In the genomic region with DNA sequence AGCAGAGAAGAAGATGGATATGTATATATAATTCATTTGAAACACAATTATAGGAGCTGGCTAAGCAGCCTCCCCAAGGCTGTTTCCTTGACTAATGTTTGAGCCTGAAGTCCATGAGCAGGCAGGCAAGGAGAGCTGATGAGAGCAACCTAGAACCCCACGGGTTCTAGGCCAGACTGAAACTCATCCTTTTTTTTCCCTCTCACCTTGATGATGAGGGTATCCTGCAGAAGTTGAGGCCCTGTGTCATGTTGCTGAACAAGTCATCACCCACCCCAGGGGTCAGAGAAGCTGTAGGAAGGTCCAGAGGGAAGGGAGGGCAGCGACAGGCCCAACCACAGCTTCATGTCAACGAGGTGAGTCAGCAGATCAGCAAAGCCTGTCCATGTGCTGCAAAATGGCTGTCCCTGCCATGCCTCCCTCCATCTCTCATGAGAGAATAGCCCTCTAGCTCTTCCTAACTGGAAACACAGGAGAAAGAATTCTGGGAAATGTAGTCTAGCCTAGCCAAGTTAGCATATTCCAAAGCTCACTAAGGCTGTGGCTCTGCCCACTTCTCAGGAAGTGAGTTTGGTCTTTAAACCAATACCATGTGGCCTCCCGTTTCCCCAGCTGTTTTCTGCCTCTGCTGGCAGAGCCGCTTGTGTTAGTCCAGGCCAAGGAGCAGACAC, we compare ENCODE assay signal across 14 cellular contexts.
DNase-seq lines count a peak whose midpoint lies in the region; ATAC-seq and TF ChIP-seq lines count a peak whose summit lies in the region.
"Had no signal": no experiment of that assay in that cellular context is flagged by ENCODE, and none has a peak within 500 bp of the region (broad histone marks: within the 10 kb centered on the region; RNA-seq: fewer than 3 reads in every experiment).

No MANE protein-coding gene starts in this region.

- peaks cover 3% of the 10 kb centered on the region for H3K4me1 Mint-ChIP-seq in glutamatergic neuron (ENCODE audit: low read depth, unreplicated experiment)

- no peak for TF ChIP-seq CTCF in astrocyte of the spinal cord (IDR thresholded peaks at IDR 0.05; ENCODE audit: low read depth, low read length)
- TF ChIP-seq CTCF in glutamatergic neuron (IDR thresholded peaks at IDR 0.05; ENCODE audit: partially characterized antibody, unreplicated experiment), result no peak

- no peaks in the 10 kb centered on the region for H3K36me3 Mint-ChIP-seq in glutamatergic neuron (ENCODE audit: unreplicated experiment)
- H3K36me3 Mint-ChIP-seq: stimulated activated effector memory CD8-positive, alpha-beta T cell treated with anti-CD3 and anti-CD28 coated beads, Interleukin-12 subunit alpha, Interleukin-12 subunit beta, amount 100 ng/mL, for 72 hours had no signal

- no peak overlapping the region for H3K4me3 ChIP-seq in astrocyte of the spinal cord (ENCODE audit: low read depth, low read length)
- H3K4me3 ChIP-seq: SJSA1 had no signal

- H3K9me3 Mint-ChIP-seq in glutamatergic neuron (ENCODE audit: unreplicated experiment), result no peaks in the 10 kb centered on the region
- H3K9me3 Mint-ChIP-seq: CD4-positive, alpha-beta T cell; stimulated activated effector memory CD8-positive, alpha-beta T cell treated with anti-CD3 and anti-CD28 coated beads, Interleukin-12 subunit alpha, Interleukin-12 subunit beta, amount 100 ng/mL, for 72 hours had no signal

- H3K27me3 Mint-ChIP-seq in glutamatergic neuron (ENCODE audit: unreplicated experiment), result no peaks in the 10 kb centered on the region
- H3K27me3 Mint-ChIP-seq: CD4-positive, alpha-beta T cell had no signal

- no peak overlapping the region for H3K27ac Mint-ChIP-seq in glutamatergic neuron (ENCODE audit: unreplicated experiment)
- H3K27ac Mint-ChIP-seq: CD4-positive, alpha-beta T cell; stimulated activated effector memory CD8-positive, alpha-beta T cell treated with anti-CD3 and anti-CD28 coated beads, Interleukin-12 subunit alpha, Interleukin-12 subunit beta, amount 100 ng/mL, for 72 hours had no signal

- DNase-seq in Caki2 (ENCODE audit: low read depth) (peak; percentile 43), HS-27A (ENCODE audit: low read depth) (peak; percentile 41), astrocyte of the spinal cord (ENCODE audit: low read depth, low spot score) (peak; percentile 40), kidney tubule cell (ENCODE audit: low spot score) (peak; percentile 94), glutamatergic neuron (no peak)
- DNase-seq in stimulated activated CD4-positive, alpha-beta T cell treated with anti-CD3 and anti-CD28 coated beads, Interleukin-4, amount 100 ng/mL, for 24 hours, result no peak
- DNase-seq: activated CD4-positive, alpha-beta T cell treated with anti-CD3 and anti-CD28 coated beads for 48 hours; activated gamma-delta T cell; CD4-positive, alpha-beta T cell; NCI-H510A had no signal

- in situ Hi-C loops in Caki2 (cut with HindIII; ENCODE audit: low pct_unique_long_range_greater_than_20kb, low sequenced_read_pairs), result no loop called here
- in situ Hi-C loops in astrocyte of the spinal cord (cut with HindIII; ENCODE audit: low sequenced_read_pairs), result no loop called here

- no peak for ATAC-seq in GM19328 (IDR thresholded peaks at IDR 0.05; ENCODE audit: unreplicated experiment)
- no peak for ATAC-seq in HG02840 (IDR thresholded peaks at IDR 0.05; ENCODE audit: low FRiP score, unreplicated experiment)
- ATAC-seq: stimulated activated effector memory CD8-positive, alpha-beta T cell treated with anti-CD3 and anti-CD28 coated beads, Interleukin-12 subunit alpha, Interleukin-12 subunit beta, amount 100 ng/mL, for 72 hours had no signal

- H3K4me3 Mint-ChIP-seq in glutamatergic neuron (ENCODE audit: unreplicated experiment), result no peak overlapping the region
- H3K4me3 Mint-ChIP-seq: CD4-positive, alpha-beta T cell; stimulated activated effector memory CD8-positive, alpha-beta T cell treated with anti-CD3 and anti-CD28 coated beads, Interleukin-12 subunit alpha, Interleukin-12 subunit beta, amount 100 ng/mL, for 72 hours had no signal

Comparison
In these comparisons a context has a peak if more than half of its experiments do, and no peak if none do; other contexts are left out.
1. DNase-seq: peak in Caki2 (single experiment), HS-27A (single experiment), astrocyte of the spinal cord (single experiment) and kidney tubule cell (single experiment); none in glutamatergic neuron (single experiment) and stimulated activated CD4-positive, alpha-beta T cell treated with anti-CD3 and anti-CD28 coated beads, Interleukin-4, amount 100 ng/mL, for 24 hours (single experiment).